ENCODE assay signal across 8 cellular contexts in the genomic region with DNA sequence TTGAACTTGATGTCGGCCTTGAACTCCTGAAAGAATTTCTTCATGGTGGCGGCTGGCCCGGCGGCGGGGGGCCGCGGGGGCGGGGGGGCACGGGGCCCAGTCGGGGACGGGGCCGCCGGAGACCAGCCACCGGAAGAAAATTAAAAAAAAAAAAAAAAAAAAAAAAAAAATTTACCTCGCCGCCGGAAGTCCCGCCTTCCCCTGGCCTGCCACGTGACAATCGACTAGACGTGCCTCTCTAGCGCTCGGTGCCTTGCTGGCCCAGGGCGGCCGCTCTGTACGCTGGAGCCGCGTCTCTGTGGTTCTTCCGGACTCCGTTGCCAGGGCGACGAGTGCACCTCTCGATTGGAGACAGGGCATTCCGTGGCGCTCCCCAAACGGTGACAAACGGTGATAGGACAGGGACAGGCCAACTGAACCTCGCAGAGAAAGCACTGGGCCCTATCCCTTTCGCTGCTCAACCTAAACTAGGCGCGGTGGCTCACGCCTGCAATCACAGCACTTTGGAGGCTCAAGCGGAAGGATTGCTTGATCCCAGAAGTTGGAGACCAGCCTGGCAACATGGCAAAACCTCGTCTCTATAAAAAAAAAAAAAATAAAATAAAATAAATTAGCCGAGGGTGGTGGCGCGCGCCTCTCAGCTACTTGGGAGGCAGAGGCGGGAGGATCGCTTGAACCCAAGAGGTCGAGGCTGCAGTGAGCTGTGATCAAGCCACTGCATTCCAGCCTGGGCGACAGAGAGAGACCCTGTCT. TPM values are rescaled to one million over a fixed set of nuclear protein-coding genes. Genes with fewer than 3 reads are reported as not detected.
DNase-seq lines count a peak whose midpoint lies in the region; ATAC-seq and TF ChIP-seq lines count a peak whose summit lies in the region.

A gene with protein sequence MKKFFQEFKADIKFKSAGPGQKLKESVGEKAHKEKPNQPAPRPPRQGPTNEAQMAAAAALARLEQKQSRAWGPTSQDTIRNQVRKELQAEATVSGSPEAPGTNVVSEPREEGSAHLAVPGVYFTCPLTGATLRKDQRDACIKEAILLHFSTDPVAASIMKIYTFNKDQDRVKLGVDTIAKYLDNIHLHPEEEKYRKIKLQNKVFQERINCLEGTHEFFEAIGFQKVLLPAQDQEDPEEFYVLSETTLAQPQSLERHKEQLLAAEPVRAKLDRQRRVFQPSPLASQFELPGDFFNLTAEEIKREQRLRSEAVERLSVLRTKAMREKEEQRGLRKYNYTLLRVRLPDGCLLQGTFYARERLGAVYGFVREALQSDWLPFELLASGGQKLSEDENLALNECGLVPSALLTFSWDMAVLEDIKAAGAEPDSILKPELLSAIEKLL (minus strand): TSS at position 141 of the 753 bp plus-strand sequence. CDS start 97 bp downstream, at position 44.

- H3K4me1 ChIP-seq in IMR-90 (ENCODE audit: control insufficient read depth, insufficient read depth, low read length), result peaks cover 12% of the 10 kb centered on the region
- H3K4me1 ChIP-seq in mononuclear cell (ENCODE audit: insufficient read depth, low read length), result peaks cover 19% of the 10 kb centered on the region

- no peaks in the 10 kb centered on the region for H3K9me3 Mint-ChIP-seq in Calu3 (ENCODE audit: low read depth, unreplicated experiment)

- H3K4me3 ChIP-seq in IMR-90 (ENCODE audit: insufficient read depth, low read depth, low read length) (peak within 1 kb of the TSS; percentile 97), epithelial cell of esophagus (ENCODE audit: low read length) (peak within 1 kb of the TSS; percentile 84), mononuclear cell (ENCODE audit: low read length) (peak within 1 kb of the TSS; percentile 45)

- peak within 1 kb of the TSS; percentile 81 for H3K4me3 Mint-ChIP-seq in Calu3 (ENCODE audit: low read depth, unreplicated experiment)

- H4K20me1 ChIP-seq in IMR-90 (ENCODE audit: insufficient read depth, low read length), result peaks cover 21% of the 10 kb centered on the region

- dilution Hi-C loops in IMR-90 (cut with HindIII; ENCODE audit: low sequenced_read_pairs, unreplicated experiment), result no loop called here

- peak within 1 kb of the TSS; percentile 73 for H3K27ac Mint-ChIP-seq in Calu3 (ENCODE audit: unreplicated experiment)

- peak within 1 kb of the TSS; percentile 99 for H3K9ac ChIP-seq in IMR-90 (ENCODE audit: low read depth, low read length)

- BruUV-seq in Calu3 (replicated peaks; lab: Mats Ljungman, UMichigan), result no TSS peak
- no TSS peak for BruUV-seq in IMR-90 (replicated peaks; lab: Mats Ljungman, UMichigan)

- peaks cover 15 to 45% of the 10 kb centered on the region in 2 experiments for H3K79me1 ChIP-seq in IMR-90 (ENCODE audit: low read depth in 1 of 2, low read length in 2 of 2)

- peak within 1 kb of the TSS; percentile 87 for H2BK120ac ChIP-seq in IMR-90 (ENCODE audit: low read depth, low read length)

- H3K4me1 Mint-ChIP-seq in Calu3 (ENCODE audit: low read depth, unreplicated experiment), result peaks cover 11% of the 10 kb centered on the region

- in situ Hi-C loops in IMR-90 (cut with MboI; ENCODE audit: low sequenced_read_pairs), result no loop called here

- H2BK20ac ChIP-seq in IMR-90 (ENCODE audit: low read depth, low read length), result peak within 1 kb of the TSS; percentile 80; the same call in 1 of the 2 replicates

- peaks cover 17% of the 10 kb centered on the region for H3K9me1 ChIP-seq in IMR-90 (ENCODE audit: insufficient read depth, low read length)

- H3K27me3 ChIP-seq in IMR-90 (ENCODE audit: control insufficient read depth, insufficient read depth, low read length) (no peaks in the 10 kb centered on the region), mononuclear cell (ENCODE audit: insufficient read depth, low read length) (no peaks in the 10 kb centered on the region)

- peak within 1 kb of the TSS; percentile 98 for H3K4ac ChIP-seq in IMR-90 (ENCODE audit: low read depth, low read length)

- peak within 1 kb of the TSS; percentile 97 for H4K91ac ChIP-seq in IMR-90 (ENCODE audit: insufficient read depth, low read depth, low read length)

- peaks cover 15% of the 10 kb centered on the region for H3K36me3 ChIP-seq in IMR-90 (ENCODE audit: control insufficient read depth, insufficient read depth, low read length)

- H2AK5ac ChIP-seq in IMR-90 (ENCODE audit: low read depth, low read length), result peak within 1 kb of the TSS; percentile 99

- peak within 1 kb of the TSS; percentile 99 for H2AK9ac ChIP-seq in IMR-90 (replicated peaks; ENCODE audit: low read depth, low read length, poor library complexity)

- TF ChIP-seq POLR2A in IMR-90 (IDR thresholded peaks at IDR 0.05; ENCODE audit: low read depth, low read length), result peak; percentile 2

- intact Hi-C loops in Calu3 (cut with micrococcal nuclease; ENCODE audit: unreplicated experiment), result no loop called here
- intact Hi-C loops in IMR-90 (cut with micrococcal nuclease), result loop anchor here (2.0 kb wide), 1 partner anchor 55 kb away; a partner anchor contains a TSS

- POLR2A ChIA-PET in IMR-90 (lab: Charles Lee; ENCODE audit: unreplicated experiment), result no interaction called here

- ATAC-seq in GM21528 (IDR thresholded peaks at IDR 0.05; ENCODE audit: low FRiP score, unreplicated experiment), result peak; percentile 71
- peak; percentile 71 for ATAC-seq in IMR-90 (ENCODE audit: low read depth)

- TF ChIP-seq CTCF in Calu3 (IDR thresholded peaks at IDR 0.05; ENCODE audit: unreplicated experiment) (no peak), IMR-90 (conservative IDR thresholded peaks at IDR 0.05; ENCODE audit: low read depth, low read length) (no peak), epithelial cell of esophagus (IDR thresholded peaks at IDR 0.05; ENCODE audit: insufficient read depth, low read depth, low read length, missing control alignments) (no peak)

- H3K23ac ChIP-seq in IMR-90 (ENCODE audit: low read depth, low read length), result peak within 1 kb of the TSS; percentile 97

- peak within 1 kb of the TSS; percentile 97 for H3K4me2 ChIP-seq in IMR-90 (ENCODE audit: low read depth, low read length)

- peak within 1 kb of the TSS; percentile 80 for H3K18ac ChIP-seq in IMR-90 (ENCODE audit: low read depth, low read length)

- H4K5ac ChIP-seq in IMR-90 (ENCODE audit: low read depth, low read length), result peak within 1 kb of the TSS; percentile 99

- H3K36me3 Mint-ChIP-seq in Calu3 (ENCODE audit: insufficient read depth, unreplicated experiment), result peaks cover 29% of the 10 kb centered on the region

- H2AFZ ChIP-seq in IMR-90 (replicated peaks; ENCODE audit: low read length, poor library complexity), result peak within 1 kb of the TSS; percentile 100

- no peaks in the 10 kb centered on the region for H3K9me3 ChIP-seq in IMR-90 (ENCODE audit: control insufficient read depth, insufficient read depth, low read length)
- no peaks in the 10 kb centered on the region for H3K9me3 ChIP-seq in mononuclear cell (ENCODE audit: low read depth, low read length)

- peak within 1 kb of the TSS; percentile 98 for H4K8ac ChIP-seq in IMR-90 (ENCODE audit: low read depth in 2 of 2, low read length in 2 of 2)

- H2BK15ac ChIP-seq in IMR-90 (ENCODE audit: low read depth, low read length), result peak within 1 kb of the TSS; percentile 88; the same call in 1 of the 3 replicates

- CTCF ChIA-PET in Calu3 (lab: Charles Lee), result no interaction called here
- CTCF ChIA-PET in IMR-90 (lab: Yijun Ruan, JAX), result no interaction called here

- 0% methylated on average over 17 of the region's 52 CpGs; no CpG with 5 or more reads in 1 of the 2 experiments for WGBS in IMR-90 (ENCODE audit: extremely low coverage in 2 of 2, insufficient read length in 1 of 2), 2 experiments

- peak within 1 kb of the TSS; percentile 93 for H2BK5ac ChIP-seq in IMR-90 (ENCODE audit: low read depth, low read length, poor library complexity, severe bottlenecking)

- H3K14ac ChIP-seq in IMR-90 (replicated peaks; ENCODE audit: low read depth, low read length), result peak within 1 kb of the TSS; percentile 97

- no peak for TF ChIP-seq RAD21 in IMR-90 (IDR thresholded peaks at IDR 0.05; ENCODE audit: low read length)

- DNase-seq in Calu3, result peak; percentile 93
- peak; percentile 99 for DNase-seq in IMR-90
- DNase-seq in OCI-M1 (lab: John Stamatoyannopoulos, UW), result peak; percentile 94
- DNase-seq in activated T-cell treated with anti-CD3 and anti-CD28 coated beads for 24 hours (ENCODE audit: low read depth), result peak; percentile 98
- DNase-seq in epithelial cell of esophagus (ENCODE audit: low read depth), result peak; percentile 99
- peak; percentile 93 to 95 for DNase-seq in stimulated activated CD8-positive, alpha-beta memory T cell treated with anti-CD3 and anti-CD28 coated beads, Interleukin-4, amount 100 ng/mL, for 1 hour (ENCODE audit: low read depth in 2 of 2, low spot score in 1 of 2)

- peak within 1 kb of the TSS; percentile 91 for H3K56ac ChIP-seq in IMR-90 (ENCODE audit: extremely low read depth, insufficient read depth, low read length)

- H3K27ac ChIP-seq in IMR-90 (ENCODE audit: insufficient read depth, low read length), result peak within 1 kb of the TSS; percentile 99

- H3K27me3 Mint-ChIP-seq in Calu3 (ENCODE audit: unreplicated experiment), result no peaks in the 10 kb centered on the region

TF ChIP-seq in IMR-90, 13 proteins besides CTCF, POLR2A, EP300 and RAD21 (continues in another document):
- TF ChIP-seq NFE2L2 (IDR thresholded peaks at IDR 0.05; ENCODE audit: low read depth, low read length) (no peak), FOS (IDR thresholded peaks at IDR 0.05; ENCODE audit: low read depth, low read length) (0 out of 2 replicates have a peak, but pooled peaks have one; percentile 4), RCOR1 (IDR thresholded peaks at IDR 0.05; ENCODE audit: insufficient replicate concordance, low read length) (no peak), MXI1 (IDR thresholded peaks at IDR 0.05; ENCODE audit: borderline replicate concordance, low read depth, low read length) (peak; percentile 64; the same call in 1 of the 2 replicates), MAFK (IDR thresholded peaks at IDR 0.05; ENCODE audit: low read depth, low read length) (no peak), BHLHE40 (IDR thresholded peaks at IDR 0.05; ENCODE audit: low read depth, low read length) (peak; percentile 63), MAZ (IDR thresholded peaks at IDR 0.05; ENCODE audit: borderline replicate concordance, low read depth, low read length) (no peak), CHD1 (IDR thresholded peaks at IDR 0.05; ENCODE audit: low read depth, low read length) (no peak)
- TF ChIP-seq, protein P1, sequence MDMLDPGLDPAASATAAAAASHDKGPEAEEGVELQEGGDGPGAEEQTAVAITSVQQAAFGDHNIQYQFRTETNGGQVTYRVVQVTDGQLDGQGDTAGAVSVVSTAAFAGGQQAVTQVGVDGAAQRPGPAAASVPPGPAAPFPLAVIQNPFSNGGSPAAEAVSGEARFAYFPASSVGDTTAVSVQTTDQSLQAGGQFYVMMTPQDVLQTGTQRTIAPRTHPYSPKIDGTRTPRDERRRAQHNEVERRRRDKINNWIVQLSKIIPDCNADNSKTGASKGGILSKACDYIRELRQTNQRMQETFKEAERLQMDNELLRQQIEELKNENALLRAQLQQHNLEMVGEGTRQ (IDR thresholded peaks at IDR 0.05; ENCODE audit: low read depth, low read length), result peak; percentile 94

RNA-seq across cellular contexts. Expression of the gene that starts here (rescaled TPM):
- total RNA-seq in Calu3 (2022), result 38.9 and 47.1 TPM in 2 replicates
- total RNA-seq in IMR-90 (2012; rRNA removed), result 74.2 and 84.2 TPM in 2 replicates
- 86.5 and 98.3 TPM in 2 replicates for polyA plus RNA-seq in IMR-90 (2012; rRNA removed)
- polyA plus RNA-seq in IMR-90 (2012; cell fraction: cytosol; rRNA removed), result 112 and 127 TPM in 2 replicates
- 144 and 228 TPM in 2 replicates for polyA plus RNA-seq in IMR-90 (2012; cell fraction: nucleus; rRNA removed; ENCODE audit: low replicate concordance)
- total RNA-seq in mononuclear cell, result 53.4 TPM

Comparison
In these comparisons a context has a peak if more than half of its experiments do, and no peak if none do; other contexts are left out.
1. Peak in every context shown above with its lines: DNase-seq, ATAC-seq, H3K4me3 ChIP-seq and H3K27ac ChIP-seq.
2. H3K4me3 ChIP-seq: peak in every context shown above with its lines; median percentile 97 in IMR-90; 84 in epithelial cell of esophagus; 45 in mononuclear cell.